Comparison of ENCODE assay signal across 1 cellular context in genomic region chr11:67303989-67304411, GRCh38.
TF ChIP-seq lines count a peak whose summit lies in the region.

No MANE protein-coding gene starts in this region.

TF ChIP-seq in GM23338, 12 proteins besides CTCF, POLR2A, EP300 and RAD21 (continued from another document):
- no peak for TF ChIP-seq ZNF462 (CRISPR knock-in tag; IDR thresholded peaks at IDR 0.05)
- no peak for TF ChIP-seq NANOG (IDR thresholded peaks at IDR 0.05; ENCODE audit: borderline replicate concordance)
